In genomic region chr19:9913237-9914000, GRCh38 we compare ENCODE assay signal across 1 cellular context.
TF ChIP-seq lines count a peak whose summit lies in the region.

No MANE protein-coding gene starts in this region.

TF ChIP-seq in K562, 482 proteins besides CTCF, POLR2A, EP300 and RAD21 (continued from another document):
- TF ChIP-seq, protein P1, sequence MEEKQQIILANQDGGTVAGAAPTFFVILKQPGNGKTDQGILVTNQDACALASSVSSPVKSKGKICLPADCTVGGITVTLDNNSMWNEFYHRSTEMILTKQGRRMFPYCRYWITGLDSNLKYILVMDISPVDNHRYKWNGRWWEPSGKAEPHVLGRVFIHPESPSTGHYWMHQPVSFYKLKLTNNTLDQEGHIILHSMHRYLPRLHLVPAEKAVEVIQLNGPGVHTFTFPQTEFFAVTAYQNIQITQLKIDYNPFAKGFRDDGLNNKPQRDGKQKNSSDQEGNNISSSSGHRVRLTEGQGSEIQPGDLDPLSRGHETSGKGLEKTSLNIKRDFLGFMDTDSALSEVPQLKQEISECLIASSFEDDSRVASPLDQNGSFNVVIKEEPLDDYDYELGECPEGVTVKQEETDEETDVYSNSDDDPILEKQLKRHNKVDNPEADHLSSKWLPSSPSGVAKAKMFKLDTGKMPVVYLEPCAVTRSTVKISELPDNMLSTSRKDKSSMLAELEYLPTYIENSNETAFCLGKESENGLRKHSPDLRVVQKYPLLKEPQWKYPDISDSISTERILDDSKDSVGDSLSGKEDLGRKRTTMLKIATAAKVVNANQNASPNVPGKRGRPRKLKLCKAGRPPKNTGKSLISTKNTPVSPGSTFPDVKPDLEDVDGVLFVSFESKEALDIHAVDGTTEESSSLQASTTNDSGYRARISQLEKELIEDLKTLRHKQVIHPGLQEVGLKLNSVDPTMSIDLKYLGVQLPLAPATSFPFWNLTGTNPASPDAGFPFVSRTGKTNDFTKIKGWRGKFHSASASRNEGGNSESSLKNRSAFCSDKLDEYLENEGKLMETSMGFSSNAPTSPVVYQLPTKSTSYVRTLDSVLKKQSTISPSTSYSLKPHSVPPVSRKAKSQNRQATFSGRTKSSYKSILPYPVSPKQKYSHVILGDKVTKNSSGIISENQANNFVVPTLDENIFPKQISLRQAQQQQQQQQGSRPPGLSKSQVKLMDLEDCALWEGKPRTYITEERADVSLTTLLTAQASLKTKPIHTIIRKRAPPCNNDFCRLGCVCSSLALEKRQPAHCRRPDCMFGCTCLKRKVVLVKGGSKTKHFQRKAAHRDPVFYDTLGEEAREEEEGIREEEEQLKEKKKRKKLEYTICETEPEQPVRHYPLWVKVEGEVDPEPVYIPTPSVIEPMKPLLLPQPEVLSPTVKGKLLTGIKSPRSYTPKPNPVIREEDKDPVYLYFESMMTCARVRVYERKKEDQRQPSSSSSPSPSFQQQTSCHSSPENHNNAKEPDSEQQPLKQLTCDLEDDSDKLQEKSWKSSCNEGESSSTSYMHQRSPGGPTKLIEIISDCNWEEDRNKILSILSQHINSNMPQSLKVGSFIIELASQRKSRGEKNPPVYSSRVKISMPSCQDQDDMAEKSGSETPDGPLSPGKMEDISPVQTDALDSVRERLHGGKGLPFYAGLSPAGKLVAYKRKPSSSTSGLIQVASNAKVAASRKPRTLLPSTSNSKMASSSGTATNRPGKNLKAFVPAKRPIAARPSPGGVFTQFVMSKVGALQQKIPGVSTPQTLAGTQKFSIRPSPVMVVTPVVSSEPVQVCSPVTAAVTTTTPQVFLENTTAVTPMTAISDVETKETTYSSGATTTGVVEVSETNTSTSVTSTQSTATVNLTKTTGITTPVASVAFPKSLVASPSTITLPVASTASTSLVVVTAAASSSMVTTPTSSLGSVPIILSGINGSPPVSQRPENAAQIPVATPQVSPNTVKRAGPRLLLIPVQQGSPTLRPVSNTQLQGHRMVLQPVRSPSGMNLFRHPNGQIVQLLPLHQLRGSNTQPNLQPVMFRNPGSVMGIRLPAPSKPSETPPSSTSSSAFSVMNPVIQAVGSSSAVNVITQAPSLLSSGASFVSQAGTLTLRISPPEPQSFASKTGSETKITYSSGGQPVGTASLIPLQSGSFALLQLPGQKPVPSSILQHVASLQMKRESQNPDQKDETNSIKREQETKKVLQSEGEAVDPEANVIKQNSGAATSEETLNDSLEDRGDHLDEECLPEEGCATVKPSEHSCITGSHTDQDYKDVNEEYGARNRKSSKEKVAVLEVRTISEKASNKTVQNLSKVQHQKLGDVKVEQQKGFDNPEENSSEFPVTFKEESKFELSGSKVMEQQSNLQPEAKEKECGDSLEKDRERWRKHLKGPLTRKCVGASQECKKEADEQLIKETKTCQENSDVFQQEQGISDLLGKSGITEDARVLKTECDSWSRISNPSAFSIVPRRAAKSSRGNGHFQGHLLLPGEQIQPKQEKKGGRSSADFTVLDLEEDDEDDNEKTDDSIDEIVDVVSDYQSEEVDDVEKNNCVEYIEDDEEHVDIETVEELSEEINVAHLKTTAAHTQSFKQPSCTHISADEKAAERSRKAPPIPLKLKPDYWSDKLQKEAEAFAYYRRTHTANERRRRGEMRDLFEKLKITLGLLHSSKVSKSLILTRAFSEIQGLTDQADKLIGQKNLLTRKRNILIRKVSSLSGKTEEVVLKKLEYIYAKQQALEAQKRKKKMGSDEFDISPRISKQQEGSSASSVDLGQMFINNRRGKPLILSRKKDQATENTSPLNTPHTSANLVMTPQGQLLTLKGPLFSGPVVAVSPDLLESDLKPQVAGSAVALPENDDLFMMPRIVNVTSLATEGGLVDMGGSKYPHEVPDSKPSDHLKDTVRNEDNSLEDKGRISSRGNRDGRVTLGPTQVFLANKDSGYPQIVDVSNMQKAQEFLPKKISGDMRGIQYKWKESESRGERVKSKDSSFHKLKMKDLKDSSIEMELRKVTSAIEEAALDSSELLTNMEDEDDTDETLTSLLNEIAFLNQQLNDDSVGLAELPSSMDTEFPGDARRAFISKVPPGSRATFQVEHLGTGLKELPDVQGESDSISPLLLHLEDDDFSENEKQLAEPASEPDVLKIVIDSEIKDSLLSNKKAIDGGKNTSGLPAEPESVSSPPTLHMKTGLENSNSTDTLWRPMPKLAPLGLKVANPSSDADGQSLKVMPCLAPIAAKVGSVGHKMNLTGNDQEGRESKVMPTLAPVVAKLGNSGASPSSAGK (IDR thresholded peaks at IDR 0.05), result peak; percentile 89
- no peak for TF ChIP-seq RBM17 (IDR thresholded peaks at IDR 0.05; ENCODE audit: borderline replicate concordance, low read depth, low read length)
- TF ChIP-seq, protein P2, sequence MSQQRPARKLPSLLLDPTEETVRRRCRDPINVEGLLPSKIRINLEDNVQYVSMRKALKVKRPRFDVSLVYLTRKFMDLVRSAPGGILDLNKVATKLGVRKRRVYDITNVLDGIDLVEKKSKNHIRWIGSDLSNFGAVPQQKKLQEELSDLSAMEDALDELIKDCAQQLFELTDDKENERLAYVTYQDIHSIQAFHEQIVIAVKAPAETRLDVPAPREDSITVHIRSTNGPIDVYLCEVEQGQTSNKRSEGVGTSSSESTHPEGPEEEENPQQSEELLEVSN (IDR thresholded peaks at IDR 0.05; ENCODE audit: borderline replicate concordance in 1 of 2, extremely low read depth in 1 of 2, insufficient read depth in 1 of 2, insufficient read length in 1 of 2, low read depth in 1 of 2, low read length in 1 of 2, poor library complexity in 1 of 2, severe bottlenecking in 1 of 2), result peak; percentile 88 to 99
- TF ChIP-seq RBM22 (IDR thresholded peaks at IDR 0.05; ENCODE audit: low read depth, low read length, poor library complexity, severe bottlenecking), result no peak
- TF ChIP-seq ZBTB7A (IDR thresholded peaks at IDR 0.05; ENCODE audit: borderline replicate concordance, control insufficient read depth, low read depth, low read length), result peak; percentile 62; the same call in 1 of the 2 replicates
- TF ChIP-seq ZFX (CRISPR knock-in tag; IDR thresholded peaks at IDR 0.05), result peak; percentile 17; the same call in 1 of the 2 replicates
- TF ChIP-seq FOXP1 (CRISPR knock-in tag; IDR thresholded peaks at IDR 0.05), result peak; percentile 72; the same call in 1 of the 2 replicates
- 0 out of 2 replicates have a peak, but pooled peaks have one; percentile 42 for TF ChIP-seq ATF2 (CRISPR knock-in tag; IDR thresholded peaks at IDR 0.05)
- no peak for TF ChIP-seq CC2D1A (IDR thresholded peaks at IDR 0.05)
- TF ChIP-seq, protein P3, sequence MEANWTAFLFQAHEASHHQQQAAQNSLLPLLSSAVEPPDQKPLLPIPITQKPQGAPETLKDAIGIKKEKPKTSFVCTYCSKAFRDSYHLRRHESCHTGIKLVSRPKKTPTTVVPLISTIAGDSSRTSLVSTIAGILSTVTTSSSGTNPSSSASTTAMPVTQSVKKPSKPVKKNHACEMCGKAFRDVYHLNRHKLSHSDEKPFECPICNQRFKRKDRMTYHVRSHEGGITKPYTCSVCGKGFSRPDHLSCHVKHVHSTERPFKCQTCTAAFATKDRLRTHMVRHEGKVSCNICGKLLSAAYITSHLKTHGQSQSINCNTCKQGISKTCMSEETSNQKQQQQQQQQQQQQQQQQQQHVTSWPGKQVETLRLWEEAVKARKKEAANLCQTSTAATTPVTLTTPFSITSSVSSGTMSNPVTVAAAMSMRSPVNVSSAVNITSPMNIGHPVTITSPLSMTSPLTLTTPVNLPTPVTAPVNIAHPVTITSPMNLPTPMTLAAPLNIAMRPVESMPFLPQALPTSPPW (CRISPR knock-in tag; IDR thresholded peaks at IDR 0.05), result peak; percentile 35; the same call in 1 of the 2 replicates
- no peak for TF ChIP-seq ZNF584 (CRISPR knock-in tag; IDR thresholded peaks at IDR 0.05; ENCODE audit: low read depth)
- TF ChIP-seq CREM (IDR thresholded peaks at IDR 0.05; ENCODE audit: low read depth), result peak; percentile 39
- 0 out of 2 replicates have a peak, but pooled peaks have one; percentile 38 for TF ChIP-seq IRF2 (CRISPR knock-in tag; IDR thresholded peaks at IDR 0.05)
- no peak for TF ChIP-seq BRCA1 (IDR thresholded peaks at IDR 0.05)
- TF ChIP-seq BRCA1 (CRISPR knock-in tag; IDR thresholded peaks at IDR 0.05), result no peak
- peak; percentile 63 for TF ChIP-seq CTCFL (IDR thresholded peaks at IDR 0.05; ENCODE audit: borderline replicate concordance, insufficient read depth, low read depth, low read length, poor library complexity, severe bottlenecking)
- TF ChIP-seq YY1 (IDR thresholded peaks at IDR 0.05; ENCODE audit: borderline replicate concordance in 1 of 3, control insufficient read depth in 1 of 3, extremely low read depth in 1 of 3, insufficient read depth in 3 of 3, insufficient read length in 1 of 3, insufficient replicate concordance in 2 of 3, low read depth in 1 of 3, low read length in 2 of 3), result peak in 1 of 3 experiments; percentile 16
- 0 out of 2 replicates have a peak, but pooled peaks have one; percentile 58 for TF ChIP-seq NR3C1 (CRISPR knock-in tag; IDR thresholded peaks at IDR 0.05)
- TF ChIP-seq HDAC8 (tag; IDR thresholded peaks at IDR 0.05), result no peak
- peak; percentile 95 for TF ChIP-seq L3MBTL2 (IDR thresholded peaks at IDR 0.05)
- peak in 1 of 2 experiments; percentile 54; a peak in 1 of 3 replicates for TF ChIP-seq CBX3 (IDR thresholded peaks at IDR 0.05; ENCODE audit: borderline replicate concordance in 1 of 2, low read length in 2 of 2)
- TF ChIP-seq ZNF354B (CRISPR knock-in tag; IDR thresholded peaks at IDR 0.05), result no peak
- 0 out of 2 replicates have a peak, but pooled peaks have one; percentile 19 for TF ChIP-seq SMAD4 (CRISPR knock-in tag; conservative IDR thresholded peaks at IDR 0.05)
